In genomic region chr21:45991606-45992301, GRCh38 we compare ENCODE assay signal across 18 cellular contexts. TPM values are rescaled to one million over a fixed set of nuclear protein-coding genes. Genes with fewer than 3 reads are reported as not detected.
DNase-seq lines count a peak whose midpoint lies in the region; ATAC-seq, FAIRE-seq and TF ChIP-seq lines count a peak whose summit lies in the region.
"Had no signal": no experiment of that assay in that cellular context is flagged by ENCODE, and none has a peak within 500 bp of the region (broad histone marks: within the 10 kb centered on the region; RNA-seq: fewer than 3 reads in every experiment).

No MANE protein-coding gene starts in this region.

- no peak for TF ChIP-seq POLR2A in gastroesophageal sphincter (IDR thresholded peaks at IDR 0.05)

- H3K79me2 ChIP-seq in PC-3 (ENCODE audit: low read length) (peaks cover 2% of the 10 kb centered on the region; the same call in 1 of the 2 replicates), Karpas-422 (ENCODE audit: low read length) (no peaks in the 10 kb centered on the region)

- H2AFZ ChIP-seq in PC-3 (ENCODE audit: low read length), result no peak overlapping the region
- H2AFZ ChIP-seq in Karpas-422 (ENCODE audit: low read length), result no peak overlapping the region

- BruUV-seq in PC-3 (replicated peaks; lab: Mats Ljungman, UMichigan), result TSS peak; percentile 21

- peaks cover 37% of the 10 kb centered on the region; the same call in 1 of the 2 replicates for H3K36me3 ChIP-seq in PC-3 (ENCODE audit: low read depth, low read length)
- H3K36me3 ChIP-seq in gastroesophageal sphincter, result peaks cover 0 to 94% of the 10 kb centered on the region in 2 donors
- no peaks in the 10 kb centered on the region for H3K36me3 ChIP-seq in Karpas-422 (ENCODE audit: insufficient read depth, low read length)

- H3F3A ChIP-seq in PC-3 (ENCODE audit: low read length, unreplicated experiment), result no peaks in the 10 kb centered on the region

- no peaks in the 10 kb centered on the region for H3K9me3 ChIP-seq in PC-3 (ENCODE audit: low read length)
- H3K9me3 ChIP-seq in gastroesophageal sphincter, result no peaks in the 10 kb centered on the region
- no peaks in the 10 kb centered on the region for H3K9me3 ChIP-seq in Karpas-422 (ENCODE audit: low read length)
- H3K9me3 ChIP-seq: psoas muscle had no signal

- WGBS in gastroesophageal sphincter (ENCODE audit: low coverage in 1 of 2), 2 donors, result 70% methylated on average over 3 of the region's 18 CpGs; no CpG with 5 or more reads in 1 of the 2 donors

- H3K27me3 ChIP-seq in PC-3 (ENCODE audit: low read length) (no peaks in the 10 kb centered on the region), gastroesophageal sphincter (no peaks in the 10 kb centered on the region), Karpas-422 (ENCODE audit: low read length) (no peaks in the 10 kb centered on the region)

- no peak overlapping the region for H3K9ac ChIP-seq in PC-3 (ENCODE audit: low read length)
- no peak overlapping the region for H3K9ac ChIP-seq in Karpas-422 (ENCODE audit: low read length)

- TF ChIP-seq EP300 in gastroesophageal sphincter (IDR thresholded peaks at IDR 0.05), result no peak

- POLR2A ChIA-PET in PC-3 (lab: Charles Lee; ENCODE audit: unreplicated experiment), result no interaction called here

- H3K4me2 ChIP-seq in PC-3 (ENCODE audit: low read length) (no peak overlapping the region), Karpas-422 (ENCODE audit: low read depth, low read length, poor library complexity, severe bottlenecking) (no peak overlapping the region)

- H3K4me3 ChIP-seq in PC-3 (ENCODE audit: low read length), result no peak overlapping the region
- no peak overlapping the region for H3K4me3 ChIP-seq in gastroesophageal sphincter
- H3K4me3 ChIP-seq in Karpas-422 (ENCODE audit: low read length), result no peak overlapping the region
- H3K4me3 ChIP-seq: psoas muscle had no signal

- H4K20me1 ChIP-seq in PC-3 (ENCODE audit: low read length) (peaks cover 4% of the 10 kb centered on the region; the same call in 1 of the 2 replicates), Karpas-422 (ENCODE audit: insufficient read depth, low read depth, low read length) (no peaks in the 10 kb centered on the region)

- no peak overlapping the region for H3K27ac ChIP-seq in PC-3 (ENCODE audit: low read length)
- H3K27ac ChIP-seq in gastroesophageal sphincter, result peak overlapping the region in 3 of 4 donors; percentile 79 to 81 (median 80)
- H3K27ac ChIP-seq in Karpas-422 (ENCODE audit: low read length), result no peak overlapping the region
- H3K27ac ChIP-seq: psoas muscle had no signal

- no peak for ATAC-seq in PC-3
- ATAC-seq in gastroesophageal sphincter, result no peak
- ATAC-seq in sciatic nerve, result no peak
- no peak for ATAC-seq in GM19324 (IDR thresholded peaks at IDR 0.05; ENCODE audit: low FRiP score, unreplicated experiment)
- ATAC-seq: stimulated activated memory B cell treated with anti-CD40 and anti-IgM and Interleukin-4, amounts not matched to agents 10 μg/mL and 1 μg/mL and 100 μg/mL, for 72 hours had no signal

- CTCF ChIA-PET in PC-3 (lab: Charles Lee), result no interaction called here

- no peak for FAIRE-seq in D721Med (lab: Jason Lieb, UNC)
- FAIRE-seq: GM12891 had no signal

- H3K9me2 ChIP-seq in PC-3 (replicated peaks; ENCODE audit: low read length) (no peaks in the 10 kb centered on the region), Karpas-422 (replicated peaks; ENCODE audit: insufficient read depth, low read length) (no peaks in the 10 kb centered on the region)

- TF ChIP-seq CTCF in D721Med (IDR thresholded peaks at IDR 0.05; ENCODE audit: insufficient read depth, missing control alignments) (no peak), PC-3 (conservative IDR thresholded peaks at IDR 0.05; ENCODE audit: low read depth, low read length) (no peak), gastroesophageal sphincter (IDR thresholded peaks at IDR 0.05) (no peak)

- H3K4me1 ChIP-seq in PC-3 (ENCODE audit: insufficient read depth, low read length) (peaks cover 12% of the 10 kb centered on the region), gastroesophageal sphincter (peaks cover 0 to 93% (median 38%) of the 10 kb centered on the region in 3 donors), Karpas-422 (ENCODE audit: low read length) (no peaks in the 10 kb centered on the region)
- H3K4me1 ChIP-seq: psoas muscle had no signal

- DNase-seq in D721Med (ENCODE audit: insufficient read length, low spot score) (peak; percentile 17), PC-3 (no peak), sciatic nerve (ENCODE audit: low spot score) (peak; percentile 55), RPMI8226 (no peak), Karpas-422 (no peak), NCI-H2171 treated with DMSO at 0.1 percent for 48 hours (lab: John Stamatoyannopoulos, UW) (no peak)
- DNase-seq: amygdala; C1 segment of cervical spinal cord; DND-41; NCI-H1092 treated with DMSO at 0.1 percent for 48 hours; NCI-H510A; stimulated activated CD4-positive, alpha-beta T cell treated with anti-CD3 and anti-CD28 coated beads, Interleukin-4, amount 100 ng/mL, for 24 hours; T-helper 9 cell had no signal

- intact Hi-C loops in PC-3 (cut with micrococcal nuclease), result no loop called here
- intact Hi-C loops in sciatic nerve (cut with DNase I), result loop anchor here (10.0 kb wide), 1 partner anchor 53 kb away; no protein-coding TSS in a partner anchor

RNA-seq across cellular contexts. Expression of gene COL6A1, which starts 10.2 kb away (rescaled TPM):
- 487 and 628 TPM in 2 replicates for total RNA-seq in PC-3 (2014; rRNA removed)
- 1,000 to 10,000 TPM in 2 of 4 donors, 100 to 1,000 TPM in 2; 477 to 1,231 (median 878) TPM for total RNA-seq in gastroesophageal sphincter
- total RNA-seq in sciatic nerve, result 247 TPM
- total RNA-seq in Karpas-422 (2014; rRNA removed; shearing (Covaris generic); ENCODE audit: low replicate concordance), result not detected in 2 replicates

Comparison
In these comparisons a context has a peak if more than half of its experiments do, and no peak if none do; other contexts are left out.
1. DNase-seq: peak in D721Med (single experiment) and sciatic nerve (single experiment); none in PC-3 (single experiment), RPMI8226 (single experiment), Karpas-422 (single experiment) and NCI-H2171 treated with DMSO at 0.1 percent for 48 hours (single experiment).
2. H3K27ac ChIP-seq: peak in gastroesophageal sphincter (3 of 4); none in PC-3 (single experiment) and Karpas-422 (single experiment).
3. RNA of gene COL6A1, which starts 10.2 kb away (total RNA-seq): 477 to 1,231 TPM in gastroesophageal sphincter, 487 to 628 TPM in PC-3 and 247 TPM in sciatic nerve (single experiment); not detected in Karpas-422; every median in the first group is over 100 times any median in the second.